1 cellular context compared by ENCODE assay signal in the genomic region with DNA sequence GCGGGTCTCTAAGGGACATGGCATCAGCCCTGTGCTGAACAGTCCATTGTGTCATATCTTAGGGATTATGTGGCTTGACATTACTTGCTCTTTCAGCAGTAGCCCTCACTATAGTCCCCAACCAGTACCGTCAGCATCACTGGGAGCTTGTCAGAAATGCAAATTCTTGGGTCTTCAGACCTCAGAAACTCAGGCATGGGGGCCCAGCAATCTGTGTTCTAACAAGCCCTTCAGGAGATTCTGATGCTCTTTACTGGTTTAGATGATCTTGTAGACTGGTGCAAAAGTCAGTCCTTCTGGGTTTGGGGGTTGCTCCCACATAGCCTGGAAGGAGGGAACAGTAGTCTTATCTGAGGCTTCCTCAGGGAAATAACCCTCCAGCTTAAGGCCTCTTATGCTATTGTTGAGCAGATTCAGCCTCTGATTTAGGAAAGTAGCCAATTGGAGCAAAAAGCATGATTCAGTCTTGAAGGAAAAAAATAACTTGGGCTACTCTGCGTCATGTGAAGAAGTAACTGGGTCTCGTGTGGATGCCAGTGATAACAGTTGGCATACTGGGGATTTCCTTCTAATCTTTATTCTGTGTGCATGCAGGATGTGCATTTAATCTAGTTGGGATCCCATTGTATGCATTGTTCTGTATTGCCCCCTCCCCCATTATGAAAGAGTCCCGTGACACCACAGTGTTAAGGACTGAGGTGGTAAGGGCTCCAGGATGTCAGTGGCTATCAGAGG.
A peak's percentile ranks its signal among the peaks of the same experiment; 100 is the strongest.
TF ChIP-seq lines count a peak whose summit lies in the region.

No MANE protein-coding gene starts in this region.

TF ChIP-seq in HepG2, 621 proteins besides CTCF, POLR2A, EP300 and RAD21 (continued from another document):
- TF ChIP-seq, protein P1, sequence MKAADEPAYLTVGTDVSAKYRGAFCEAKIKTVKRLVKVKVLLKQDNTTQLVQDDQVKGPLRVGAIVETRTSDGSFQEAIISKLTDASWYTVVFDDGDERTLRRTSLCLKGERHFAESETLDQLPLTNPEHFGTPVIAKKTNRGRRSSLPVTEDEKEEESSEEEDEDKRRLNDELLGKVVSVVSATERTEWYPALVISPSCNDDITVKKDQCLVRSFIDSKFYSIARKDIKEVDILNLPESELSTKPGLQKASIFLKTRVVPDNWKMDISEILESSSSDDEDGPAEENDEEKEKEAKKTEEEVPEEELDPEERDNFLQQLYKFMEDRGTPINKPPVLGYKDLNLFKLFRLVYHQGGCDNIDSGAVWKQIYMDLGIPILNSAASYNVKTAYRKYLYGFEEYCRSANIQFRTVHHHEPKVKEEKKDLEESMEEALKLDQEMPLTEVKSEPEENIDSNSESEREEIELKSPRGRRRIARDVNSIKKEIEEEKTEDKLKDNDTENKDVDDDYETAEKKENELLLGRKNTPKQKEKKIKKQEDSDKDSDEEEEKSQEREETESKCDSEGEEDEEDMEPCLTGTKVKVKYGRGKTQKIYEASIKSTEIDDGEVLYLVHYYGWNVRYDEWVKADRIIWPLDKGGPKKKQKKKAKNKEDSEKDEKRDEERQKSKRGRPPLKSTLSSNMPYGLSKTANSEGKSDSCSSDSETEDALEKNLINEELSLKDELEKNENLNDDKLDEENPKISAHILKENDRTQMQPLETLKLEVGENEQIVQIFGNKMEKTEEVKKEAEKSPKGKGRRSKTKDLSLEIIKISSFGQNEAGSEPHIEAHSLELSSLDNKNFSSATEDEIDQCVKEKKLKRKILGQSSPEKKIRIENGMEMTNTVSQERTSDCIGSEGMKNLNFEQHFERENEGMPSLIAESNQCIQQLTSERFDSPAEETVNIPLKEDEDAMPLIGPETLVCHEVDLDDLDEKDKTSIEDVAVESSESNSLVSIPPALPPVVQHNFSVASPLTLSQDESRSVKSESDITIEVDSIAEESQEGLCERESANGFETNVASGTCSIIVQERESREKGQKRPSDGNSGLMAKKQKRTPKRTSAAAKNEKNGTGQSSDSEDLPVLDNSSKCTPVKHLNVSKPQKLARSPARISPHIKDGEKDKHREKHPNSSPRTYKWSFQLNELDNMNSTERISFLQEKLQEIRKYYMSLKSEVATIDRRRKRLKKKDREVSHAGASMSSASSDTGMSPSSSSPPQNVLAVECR (CRISPR knock-in tag; IDR thresholded peaks at IDR 0.05; ENCODE audit: borderline replicate concordance), result no peak
- TF ChIP-seq ZSCAN29 (CRISPR knock-in tag; conservative IDR thresholded peaks at IDR 0.05) (no peak), JUND (CRISPR knock-in tag; IDR thresholded peaks at IDR 0.05) (no peak), YEATS4 (CRISPR knock-in tag; IDR thresholded peaks at IDR 0.05; ENCODE audit: borderline replicate concordance) (no peak), TCF12 (IDR thresholded peaks at IDR 0.05) (no peak), TCF12 (CRISPR knock-in tag; IDR thresholded peaks at IDR 0.05) (no peak), ZNF747 (CRISPR knock-in tag; IDR thresholded peaks at IDR 0.05; ENCODE audit: borderline replicate concordance) (no peak), ZNF296 (CRISPR knock-in tag; conservative IDR thresholded peaks at IDR 0.05) (no peak), SNAPC2 (CRISPR knock-in tag; IDR thresholded peaks at IDR 0.05) (no peak), ZZZ3 (CRISPR knock-in tag; IDR thresholded peaks at IDR 0.05; ENCODE audit: borderline replicate concordance) (no peak), ZNF619 (CRISPR knock-in tag; IDR thresholded peaks at IDR 0.05) (no peak)
- TF ChIP-seq, protein P2, sequence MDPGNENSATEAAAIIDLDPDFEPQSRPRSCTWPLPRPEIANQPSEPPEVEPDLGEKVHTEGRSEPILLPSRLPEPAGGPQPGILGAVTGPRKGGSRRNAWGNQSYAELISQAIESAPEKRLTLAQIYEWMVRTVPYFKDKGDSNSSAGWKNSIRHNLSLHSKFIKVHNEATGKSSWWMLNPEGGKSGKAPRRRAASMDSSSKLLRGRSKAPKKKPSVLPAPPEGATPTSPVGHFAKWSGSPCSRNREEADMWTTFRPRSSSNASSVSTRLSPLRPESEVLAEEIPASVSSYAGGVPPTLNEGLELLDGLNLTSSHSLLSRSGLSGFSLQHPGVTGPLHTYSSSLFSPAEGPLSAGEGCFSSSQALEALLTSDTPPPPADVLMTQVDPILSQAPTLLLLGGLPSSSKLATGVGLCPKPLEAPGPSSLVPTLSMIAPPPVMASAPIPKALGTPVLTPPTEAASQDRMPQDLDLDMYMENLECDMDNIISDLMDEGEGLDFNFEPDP (CRISPR knock-in tag; conservative IDR thresholded peaks at IDR 0.05), result no peak
- TF ChIP-seq, protein P3, sequence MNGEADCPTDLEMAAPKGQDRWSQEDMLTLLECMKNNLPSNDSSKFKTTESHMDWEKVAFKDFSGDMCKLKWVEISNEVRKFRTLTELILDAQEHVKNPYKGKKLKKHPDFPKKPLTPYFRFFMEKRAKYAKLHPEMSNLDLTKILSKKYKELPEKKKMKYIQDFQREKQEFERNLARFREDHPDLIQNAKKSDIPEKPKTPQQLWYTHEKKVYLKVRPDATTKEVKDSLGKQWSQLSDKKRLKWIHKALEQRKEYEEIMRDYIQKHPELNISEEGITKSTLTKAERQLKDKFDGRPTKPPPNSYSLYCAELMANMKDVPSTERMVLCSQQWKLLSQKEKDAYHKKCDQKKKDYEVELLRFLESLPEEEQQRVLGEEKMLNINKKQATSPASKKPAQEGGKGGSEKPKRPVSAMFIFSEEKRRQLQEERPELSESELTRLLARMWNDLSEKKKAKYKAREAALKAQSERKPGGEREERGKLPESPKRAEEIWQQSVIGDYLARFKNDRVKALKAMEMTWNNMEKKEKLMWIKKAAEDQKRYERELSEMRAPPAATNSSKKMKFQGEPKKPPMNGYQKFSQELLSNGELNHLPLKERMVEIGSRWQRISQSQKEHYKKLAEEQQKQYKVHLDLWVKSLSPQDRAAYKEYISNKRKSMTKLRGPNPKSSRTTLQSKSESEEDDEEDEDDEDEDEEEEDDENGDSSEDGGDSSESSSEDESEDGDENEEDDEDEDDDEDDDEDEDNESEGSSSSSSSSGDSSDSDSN (CRISPR knock-in tag; IDR thresholded peaks at IDR 0.05), result 0 out of 2 replicates have a peak, but pooled peaks have one; percentile 10
- TF ChIP-seq, protein P4, sequence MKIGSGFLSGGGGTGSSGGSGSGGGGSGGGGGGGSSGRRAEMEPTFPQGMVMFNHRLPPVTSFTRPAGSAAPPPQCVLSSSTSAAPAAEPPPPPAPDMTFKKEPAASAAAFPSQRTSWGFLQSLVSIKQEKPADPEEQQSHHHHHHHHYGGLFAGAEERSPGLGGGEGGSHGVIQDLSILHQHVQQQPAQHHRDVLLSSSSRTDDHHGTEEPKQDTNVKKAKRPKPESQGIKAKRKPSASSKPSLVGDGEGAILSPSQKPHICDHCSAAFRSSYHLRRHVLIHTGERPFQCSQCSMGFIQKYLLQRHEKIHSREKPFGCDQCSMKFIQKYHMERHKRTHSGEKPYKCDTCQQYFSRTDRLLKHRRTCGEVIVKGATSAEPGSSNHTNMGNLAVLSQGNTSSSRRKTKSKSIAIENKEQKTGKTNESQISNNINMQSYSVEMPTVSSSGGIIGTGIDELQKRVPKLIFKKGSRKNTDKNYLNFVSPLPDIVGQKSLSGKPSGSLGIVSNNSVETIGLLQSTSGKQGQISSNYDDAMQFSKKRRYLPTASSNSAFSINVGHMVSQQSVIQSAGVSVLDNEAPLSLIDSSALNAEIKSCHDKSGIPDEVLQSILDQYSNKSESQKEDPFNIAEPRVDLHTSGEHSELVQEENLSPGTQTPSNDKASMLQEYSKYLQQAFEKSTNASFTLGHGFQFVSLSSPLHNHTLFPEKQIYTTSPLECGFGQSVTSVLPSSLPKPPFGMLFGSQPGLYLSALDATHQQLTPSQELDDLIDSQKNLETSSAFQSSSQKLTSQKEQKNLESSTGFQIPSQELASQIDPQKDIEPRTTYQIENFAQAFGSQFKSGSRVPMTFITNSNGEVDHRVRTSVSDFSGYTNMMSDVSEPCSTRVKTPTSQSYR (CRISPR knock-in tag; IDR thresholded peaks at IDR 0.05; ENCODE audit: borderline replicate concordance), result peak; percentile 73
